Comparison of ENCODE assay signal across 15 cellular contexts in the genomic region with DNA sequence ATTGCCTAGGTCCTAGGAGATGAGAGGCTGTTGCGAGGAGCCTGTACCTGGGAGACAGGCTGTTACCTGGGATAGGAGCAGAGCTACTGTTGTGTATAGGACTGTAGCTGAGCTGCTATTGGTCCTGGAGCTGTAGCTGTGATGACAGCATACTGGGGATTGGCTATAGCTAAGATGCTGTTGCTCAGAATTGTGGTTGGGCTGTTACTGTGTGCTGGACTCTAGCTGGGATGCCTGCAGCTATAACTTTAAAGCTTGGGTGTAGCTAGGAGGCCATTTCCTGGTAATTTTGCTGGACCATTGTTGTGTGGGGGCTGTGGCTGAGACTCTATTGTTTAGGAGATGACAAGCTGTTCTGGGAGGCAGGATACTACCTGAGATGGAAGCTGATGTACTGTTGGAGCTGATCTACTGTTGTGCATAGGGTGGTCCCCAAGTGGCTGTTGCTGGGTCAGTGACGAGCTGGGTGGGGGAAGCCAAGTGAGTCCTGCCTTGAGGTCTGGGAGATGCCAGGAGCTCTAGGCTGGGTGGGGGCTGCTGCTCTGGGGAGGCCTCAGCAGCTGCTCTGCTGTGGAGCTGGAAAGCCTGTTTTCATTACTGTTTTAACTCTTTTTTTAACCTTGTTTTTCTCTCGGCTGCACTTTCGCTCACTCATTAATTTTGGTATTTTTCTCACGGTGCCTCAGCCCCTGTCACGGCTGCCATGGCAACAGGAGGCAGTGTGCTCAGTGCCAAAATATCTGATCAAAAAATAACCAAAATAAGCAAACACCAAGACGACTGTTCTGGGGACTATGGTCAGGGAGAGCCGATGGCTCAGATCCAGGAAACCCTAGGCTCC. TPM values are rescaled to one million over a fixed set of nuclear protein-coding genes. Genes with fewer than 3 reads are reported as not detected.
DNase-seq lines count a peak whose midpoint lies in the region; ATAC-seq and TF ChIP-seq lines count a peak whose summit lies in the region.
"Had no signal": no experiment of that assay in that cellular context is flagged by ENCODE, and none has a peak within 500 bp of the region (broad histone marks: within the 10 kb centered on the region; RNA-seq: fewer than 3 reads in every experiment).

No MANE protein-coding gene starts in this region.

- H3K27me3 ChIP-seq in layer of hippocampus (ENCODE audit: control insufficient read depth, insufficient read depth, low read length): peaks cover 3% of the 10 kb centered on the region

- H3K9me3 ChIP-seq in mucosa of descending colon: no peaks in the 10 kb centered on the region

- intact Hi-C loops in mucosa of descending colon (cut with DNase I, micrococcal nuclease): loop anchor here in 1 of 2 donors (5.0 kb wide), 1 partner anchor 179 kb away; no protein-coding TSS in a partner anchor

- no peaks in the 10 kb centered on the region for H3K36me3 ChIP-seq in mucosa of descending colon (ENCODE audit: low read depth)

- ATAC-seq in mucosa of descending colon: no peak
- ATAC-seq: activated naive CD4-positive, alpha-beta T cell treated with anti-CD3 and anti-CD28 coated beads, Interleukin-2, amount 50 U/mL, for 72 hours had no signal

- H3K27ac ChIP-seq in layer of hippocampus (ENCODE audit: low read depth, low read length) (peak overlapping the region; percentile 98), temporal lobe (ENCODE audit: low read depth, low read length) (peak overlapping the region; percentile 93)

- TF ChIP-seq CTCF in mucosa of descending colon (IDR thresholded peaks at IDR 0.05): no peak

- DNase-seq in DMS79 treated with DMSO at 0.1 percent for 48 hours (lab: John Stamatoyannopoulos, UW) (peak; percentile 12), DMS79 (lab: John Stamatoyannopoulos, UW) (no peak), cerebellar nuclear complex (lab: John Stamatoyannopoulos, UW) (peak; percentile 36 to 75), mucosa of descending colon (no peak), NCI-H510A (lab: John Stamatoyannopoulos, UW) (no peak), GF-D8 (lab: John Stamatoyannopoulos, UW) (no peak)
- DNase-seq: activated CD4-positive, alpha-beta T cell treated with anti-CD3 and anti-CD28 coated beads for 48 hours; DND-41; effector CD8-positive, alpha-beta T cell; KG1; NCI-H2171; stimulated activated CD4-positive, alpha-beta T cell treated with anti-CD3 and anti-CD28 coated beads, Interleukin-4, amount 100 ng/mL, for 4 hours had no signal

- peaks cover 9% of the 10 kb centered on the region for H3K4me1 ChIP-seq in mucosa of descending colon (ENCODE audit: low read depth)

- H3K4me3 ChIP-seq in mucosa of descending colon: no peak overlapping the region

RNA-seq across cellular contexts. Expression of a gene that starts 3.0 kb away (rescaled TPM):
- 49.2 TPM for total RNA-seq in temporal lobe
- 100 to 1,000 TPM in 2 of 3 donors, 10 to 100 TPM in 1; 75.1 to 159 (median 127) TPM for total RNA-seq in mucosa of descending colon

RNA-seq across cellular contexts. Expression of a gene that starts 42.5 kb away (rescaled TPM):
- total RNA-seq in temporal lobe (34.4 TPM), mucosa of descending colon (100 to 1,000 TPM in 1 of 3 donors, 10 to 100 TPM in 2; 77.8 to 112 (median 84.5) TPM)

Comparison
In these comparisons a context has a peak if more than half of its experiments do, and no peak if none do; other contexts are left out.
1. DNase-seq: peak in DMS79 treated with DMSO at 0.1 percent for 48 hours (single experiment) and cerebellar nuclear complex (2 of 2); none in DMS79 (single experiment), mucosa of descending colon (0 of 3), NCI-H510A (single experiment) and GF-D8 (single experiment).